In the genomic region with DNA sequence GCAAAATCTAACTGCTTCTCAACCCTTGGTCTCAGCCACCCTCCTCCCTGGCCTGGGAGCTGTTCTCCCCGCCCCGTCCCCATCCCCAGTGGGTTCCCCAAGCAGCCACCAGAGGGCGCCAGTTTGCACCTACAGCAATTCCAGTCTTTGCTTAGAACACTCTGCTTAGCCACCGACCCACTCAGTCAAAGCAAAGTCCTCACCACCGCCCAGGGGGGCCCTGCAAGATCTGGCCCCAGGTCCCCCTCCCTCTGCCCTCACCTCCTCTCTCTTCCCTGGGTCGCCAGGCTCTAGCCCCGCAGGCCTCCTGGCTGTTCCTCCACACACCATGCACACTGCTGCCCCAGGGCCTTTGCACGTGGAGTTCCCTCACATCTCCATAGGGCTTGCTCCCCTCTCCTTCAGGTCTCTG, we compare ENCODE assay signal across 9 cellular contexts. TPM values are rescaled to one million over a fixed set of nuclear protein-coding genes. Genes with fewer than 3 reads are reported as not detected.
A peak's percentile ranks its signal among the peaks of the same experiment; 100 is the strongest.
DNase-seq lines count a peak whose midpoint lies in the region; ATAC-seq, FAIRE-seq and TF ChIP-seq lines count a peak whose summit lies in the region.
"Had no signal": no experiment of that assay in that cellular context is flagged by ENCODE, and none has a peak within 500 bp of the region (broad histone marks: within the 10 kb centered on the region; RNA-seq: fewer than 3 reads in every experiment).

No MANE protein-coding gene starts in this region.

- H3K4me1 ChIP-seq in HepG2 (ENCODE audit: insufficient read depth, low read length) = peaks cover 67% of the 10 kb centered on the region

- no peak overlapping the region for H3K27ac ChIP-seq in HepG2 (ENCODE audit: extremely low read length, insufficient read depth, low read length)

- TF ChIP-seq EP300 in HepG2 (IDR thresholded peaks at IDR 0.05; ENCODE audit: low read depth in 2 of 2, low read length in 2 of 2) (no peak), HepG2 (CRISPR knock-in tag; IDR thresholded peaks at IDR 0.05; ENCODE audit: borderline replicate concordance) (no peak)

- in situ Hi-C loops in HepG2 (cut with HindIII; ENCODE audit: extremely low pct_ligation_motif_present, low pct_unique_long_range_greater_than_20kb) = loop anchor here (5.0 kb wide), 1 partner anchor 41 kb away; a partner anchor contains a TSS

- DNase-seq in NCI-H1092 treated with DMSO at 0.1 percent for 48 hours (lab: John Stamatoyannopoulos, UW) (peak; percentile 20), NCI-H1092 (lab: John Stamatoyannopoulos, UW) (no peak), NCI-H1694 (lab: John Stamatoyannopoulos, UW) (peak; percentile 83), HepG2 (ENCODE audit: low spot score) (peak; percentile 63)
- peak; percentile 62 to 77 (median 66) for DNase-seq in activated CD4-positive, CD25-positive, alpha-beta regulatory T cell (lab: John Stamatoyannopoulos, UW)
- DNase-seq in central memory CD4-positive, alpha-beta T cell = peak; percentile 59
- DNase-seq in stimulated activated CD8-positive, alpha-beta memory T cell treated with anti-CD3 and anti-CD28 coated beads, Interleukin-12 subunit alpha, Interleukin-12 subunit beta, amount 100 ng/mL, for 4 hours (ENCODE audit: low read depth) = peak; percentile 52

- POLR2A ChIA-PET in HepG2 (lab: Yijun Ruan, JAX) = interaction anchor here (1.0 to 1.7 kb wide), 3 partner anchors 12 to 63 kb away, joined by 3 to 9 read pairs (median 5); a partner anchor contains a TSS

- intact Hi-C loops in HepG2 (cut with micrococcal nuclease; ENCODE audit: unreplicated experiment) = loop anchor here (5.0 to 10.0 kb wide), 2 partner anchors 41 to 93 kb away; a partner anchor contains a TSS

- ATAC-seq in HepG2 = peak; percentile 49
- no peak for ATAC-seq in HG03457 (IDR thresholded peaks at IDR 0.05; ENCODE audit: unreplicated experiment)

- peak; percentile 80 for TF ChIP-seq CTCF in HepG2 (CRISPR knock-in tag; IDR thresholded peaks at IDR 0.05)

- H3K79me2 ChIP-seq in HepG2 (ENCODE audit: insufficient read depth, low read length) = no peaks in the 10 kb centered on the region

- no peak overlapping the region for H3K4me2 ChIP-seq in HepG2 (ENCODE audit: low read depth, low read length)

- no peak overlapping the region for H2AFZ ChIP-seq in HepG2 (ENCODE audit: low read length)

- H3K9me3 ChIP-seq in HepG2 (ENCODE audit: low read length) = no peaks in the 10 kb centered on the region

- H3K36me3 ChIP-seq in HepG2 (replicated peaks in 1 of 2; ENCODE audit: control insufficient read depth in 1 of 2, insufficient read depth in 2 of 2, low read length in 2 of 2) = no peaks in the 10 kb centered on the region

- FAIRE-seq in HepG2 (lab: Jason Lieb, UNC) = peak; percentile 42

- CTCF ChIA-PET in HepG2 (lab: Yijun Ruan, JAX; ENCODE audit: low intra/inter-chr PET ratio, low total read pairs) = interaction anchor here (0.6 to 1.5 kb wide), 3 partner anchors 29 to 40 kb away, joined by 3 read pairs; a partner anchor contains a TSS

- no peak overlapping the region for H3K4me3 ChIP-seq in HepG2 (replicated peaks in 1 of 3; ENCODE audit: insufficient read depth in 1 of 3, low read depth in 2 of 3, low read length in 3 of 3)

- TF ChIP-seq RAD21 in HepG2 (CRISPR knock-in tag; IDR thresholded peaks at IDR 0.05) = peak; percentile 73

- H4K20me1 ChIP-seq in HepG2 (ENCODE audit: insufficient read depth, low read length) = no peaks in the 10 kb centered on the region

- no peak for TF ChIP-seq POLR2A in HepG2 (IDR thresholded peaks at IDR 0.05; ENCODE audit: insufficient read depth in 1 of 2, low read depth in 2 of 2, low read length in 2 of 2)

- BruUV-seq in HepG2 (replicated peaks; lab: Mats Ljungman, UMichigan) = no TSS peak

- no peak overlapping the region for H3K9ac ChIP-seq in HepG2 (ENCODE audit: insufficient read depth, low read depth, low read length)

- WGBS in HepG2 (ENCODE audit: low lambda C conversion rate) = 60% methylated on average over 8 of the region's 8 CpGs

- H3K27me3 ChIP-seq in HepG2 (ENCODE audit: control insufficient read depth in 1 of 2, insufficient read depth in 2 of 2, low read length in 2 of 2) = no peaks in the 10 kb centered on the region

RNA-seq across cellular contexts. Expression of a gene that starts 12.4 kb away (rescaled TPM):
- 4.7 and 7.7 TPM in 2 replicates for total RNA-seq in HepG2 (2016; rRNA removed; fragmentation: Illumina TruSeq; extraction: Trizol)
- 6.3 and 6.6 TPM in 2 replicates for total RNA-seq in HepG2 (2016; cell fraction: cytosol; rRNA removed; fragmentation: Illumina TruSeq; extraction: Trizol; ENCODE audit: low read depth)
- 5.2 and 7.2 TPM in 2 replicates for total RNA-seq in HepG2 (2016; cell fraction: insoluble cytoplasmic fraction; rRNA removed; fragmentation: Illumina TruSeq; extraction: Trizol)
- total RNA-seq in HepG2 (2016; cell fraction: membrane; rRNA removed; fragmentation: Illumina TruSeq; extraction: Trizol) = 8.4 and 8.9 TPM in 2 replicates
- 12.3 and 12.5 TPM in 2 replicates for total RNA-seq in HepG2 (2016; cell fraction: nucleus; rRNA removed; fragmentation: Illumina TruSeq; extraction: Trizol)
- 10.8 and 11.3 TPM in 2 replicates for polyA plus RNA-seq in HepG2 (2011; rRNA removed)
- polyA plus RNA-seq in HepG2 (2011; cell fraction: cytosol; rRNA removed) = 4.8 and 6.8 TPM in 2 replicates
- 44.7 and 61.9 TPM in 2 replicates for polyA plus RNA-seq in HepG2 (2011; cell fraction: nucleus; rRNA removed)
- polyA plus RNA-seq in HepG2 (2012) = 6.3 and 8.2 TPM in 2 replicates
- 5.4 and 9.0 TPM in 2 replicates for polyA plus RNA-seq in HepG2 (2016; cell fraction: cytosol; fragmentation: Illumina TruSeq; extraction: Trizol; ENCODE audit: low read depth)
- 7.0 and 9.4 TPM in 2 replicates for polyA plus RNA-seq in HepG2 (2016; cell fraction: insoluble cytoplasmic fraction; fragmentation: Illumina TruSeq; extraction: Trizol; ENCODE audit: low read depth)
- 8.9 and 11.6 TPM in 2 replicates for polyA plus RNA-seq in HepG2 (2016; cell fraction: membrane; fragmentation: Illumina TruSeq; extraction: Trizol; ENCODE audit: low read depth)
- 30.1 and 34.3 TPM in 2 replicates for polyA plus RNA-seq in HepG2 (2016; cell fraction: nucleus; fragmentation: Illumina TruSeq; extraction: Trizol; ENCODE audit: insufficient read depth, low read depth)
- polyA minus RNA-seq in HepG2 (2011; rRNA and poly(A)+ RNA removed; ENCODE audit: low replicate concordance) = 13.7 and 18.8 TPM in 2 replicates
- polyA minus RNA-seq in HepG2 (2011; cell fraction: cytosol; rRNA and poly(A)+ RNA removed) = 10.2 and 11.4 TPM in 2 replicates
- polyA minus RNA-seq in HepG2 (2011; cell fraction: nucleus; rRNA and poly(A)+ RNA removed) = 10.4 and 12.7 TPM in 2 replicates

RNA-seq across cellular contexts. Expression of a gene that starts 12.8 kb away (rescaled TPM):
- total RNA-seq in HepG2 (2016; rRNA removed; fragmentation: Illumina TruSeq; extraction: Trizol) = not detected in 2 replicates
- not detected in 2 replicates for total RNA-seq in HepG2 (2016; cell fraction: cytosol; rRNA removed; fragmentation: Illumina TruSeq; extraction: Trizol; ENCODE audit: low read depth)
- not detected in 2 replicates for total RNA-seq in HepG2 (2016; cell fraction: insoluble cytoplasmic fraction; rRNA removed; fragmentation: Illumina TruSeq; extraction: Trizol)
- total RNA-seq in HepG2 (2016; cell fraction: membrane; rRNA removed; fragmentation: Illumina TruSeq; extraction: Trizol) = not detected in 2 replicates
- total RNA-seq in HepG2 (2016; cell fraction: nucleus; rRNA removed; fragmentation: Illumina TruSeq; extraction: Trizol) = not detected in 2 replicates
- polyA plus RNA-seq in HepG2 (2011; rRNA removed) = not detected in 2 replicates
- not detected in 2 replicates for polyA plus RNA-seq in HepG2 (2011; cell fraction: cytosol; rRNA removed)
- not detected in 2 replicates for polyA plus RNA-seq in HepG2 (2011; cell fraction: nucleus; rRNA removed)
- not detected in 2 replicates for polyA plus RNA-seq in HepG2 (2012)
- not detected in 2 replicates for polyA plus RNA-seq in HepG2 (2016; cell fraction: cytosol; fragmentation: Illumina TruSeq; extraction: Trizol; ENCODE audit: low read depth)
- polyA plus RNA-seq in HepG2 (2016; cell fraction: insoluble cytoplasmic fraction; fragmentation: Illumina TruSeq; extraction: Trizol; ENCODE audit: low read depth) = not detected in 2 replicates
- not detected in 2 replicates for polyA plus RNA-seq in HepG2 (2016; cell fraction: membrane; fragmentation: Illumina TruSeq; extraction: Trizol; ENCODE audit: low read depth)
- polyA plus RNA-seq in HepG2 (2016; cell fraction: nucleus; fragmentation: Illumina TruSeq; extraction: Trizol; ENCODE audit: insufficient read depth, low read depth) = not detected in 2 replicates
- 1.4 TPM in 1 of 2 replicates, not detected in the other for polyA minus RNA-seq in HepG2 (2011; rRNA and poly(A)+ RNA removed; ENCODE audit: low replicate concordance)
- polyA minus RNA-seq in HepG2 (2011; cell fraction: cytosol; rRNA and poly(A)+ RNA removed) = not detected in 2 replicates
- polyA minus RNA-seq in HepG2 (2011; cell fraction: nucleus; rRNA and poly(A)+ RNA removed) = not detected in 2 replicates
- polyA plus RNA-seq: esophagus had no signal

RNA-seq across cellular contexts. Expression of a gene that starts 26.0 kb away (rescaled TPM):
- total RNA-seq in HepG2 (2016; rRNA removed; fragmentation: Illumina TruSeq; extraction: Trizol) = 1.6 and 2.2 TPM in 2 replicates
- 2.2 and 3.4 TPM in 2 replicates for total RNA-seq in HepG2 (2016; cell fraction: cytosol; rRNA removed; fragmentation: Illumina TruSeq; extraction: Trizol; ENCODE audit: low read depth)
- 2.7 and 3.2 TPM in 2 replicates for total RNA-seq in HepG2 (2016; cell fraction: insoluble cytoplasmic fraction; rRNA removed; fragmentation: Illumina TruSeq; extraction: Trizol)
- total RNA-seq in HepG2 (2016; cell fraction: membrane; rRNA removed; fragmentation: Illumina TruSeq; extraction: Trizol) = 0.96 and 1.1 TPM in 2 replicates
- 3.0 and 4.7 TPM in 2 replicates for total RNA-seq in HepG2 (2016; cell fraction: nucleus; rRNA removed; fragmentation: Illumina TruSeq; extraction: Trizol)
- polyA plus RNA-seq in HepG2 (2011; rRNA removed) = 7.8 and 9.4 TPM in 2 replicates
- 10.0 and 10.8 TPM in 2 replicates for polyA plus RNA-seq in HepG2 (2011; cell fraction: cytosol; rRNA removed)
- 3.4 and 3.5 TPM in 2 replicates for polyA plus RNA-seq in HepG2 (2011; cell fraction: nucleus; rRNA removed)
- 4.8 and 7.1 TPM in 2 replicates for polyA plus RNA-seq in HepG2 (2012)
- 4.6 and 4.7 TPM in 2 replicates for polyA plus RNA-seq in HepG2 (2016; cell fraction: cytosol; fragmentation: Illumina TruSeq; extraction: Trizol; ENCODE audit: low read depth)
- polyA plus RNA-seq in HepG2 (2016; cell fraction: insoluble cytoplasmic fraction; fragmentation: Illumina TruSeq; extraction: Trizol; ENCODE audit: low read depth) = 1.7 and 2.4 TPM in 2 replicates
- 3.2 and 3.6 TPM in 2 replicates for polyA plus RNA-seq in HepG2 (2016; cell fraction: membrane; fragmentation: Illumina TruSeq; extraction: Trizol; ENCODE audit: low read depth)
- 7.0 TPM in 2 replicates for polyA plus RNA-seq in HepG2 (2016; cell fraction: nucleus; fragmentation: Illumina TruSeq; extraction: Trizol; ENCODE audit: insufficient read depth, low read depth)
- polyA minus RNA-seq in HepG2 (2011; rRNA and poly(A)+ RNA removed; ENCODE audit: low replicate concordance) = 11.4 and 319 TPM in 2 replicates
- 2.8 and 3.1 TPM in 2 replicates for polyA minus RNA-seq in HepG2 (2011; cell fraction: cytosol; rRNA and poly(A)+ RNA removed)
- polyA minus RNA-seq in HepG2 (2011; cell fraction: nucleus; rRNA and poly(A)+ RNA removed) = 2.0 and 4.0 TPM in 2 replicates

RNA-seq across cellular contexts. Expression of a gene that starts 40.0 kb away (rescaled TPM):
- total RNA-seq in HepG2 (2016; rRNA removed; fragmentation: Illumina TruSeq; extraction: Trizol) = 70.8 and 134 TPM in 2 replicates
- 55.9 and 57.5 TPM in 2 replicates for total RNA-seq in HepG2 (2016; cell fraction: cytosol; rRNA removed; fragmentation: Illumina TruSeq; extraction: Trizol; ENCODE audit: low read depth)
- 61.8 and 132 TPM in 2 replicates for total RNA-seq in HepG2 (2016; cell fraction: insoluble cytoplasmic fraction; rRNA removed; fragmentation: Illumina TruSeq; extraction: Trizol)
- total RNA-seq in HepG2 (2016; cell fraction: membrane; rRNA removed; fragmentation: Illumina TruSeq; extraction: Trizol) = 111 and 112 TPM in 2 replicates
- total RNA-seq in HepG2 (2016; cell fraction: nucleus; rRNA removed; fragmentation: Illumina TruSeq; extraction: Trizol) = 125 and 150 TPM in 2 replicates
- 185 and 212 TPM in 2 replicates for polyA plus RNA-seq in HepG2 (2011; rRNA removed)
- polyA plus RNA-seq in HepG2 (2011; cell fraction: cytosol; rRNA removed) = 168 and 179 TPM in 2 replicates
- 94.7 and 95.7 TPM in 2 replicates for polyA plus RNA-seq in HepG2 (2011; cell fraction: nucleus; rRNA removed)
- 187 and 197 TPM in 2 replicates for polyA plus RNA-seq in HepG2 (2012)
- polyA plus RNA-seq in HepG2 (2016; cell fraction: cytosol; fragmentation: Illumina TruSeq; extraction: Trizol; ENCODE audit: low read depth) = 130 and 136 TPM in 2 replicates
- 151 and 179 TPM in 2 replicates for polyA plus RNA-seq in HepG2 (2016; cell fraction: insoluble cytoplasmic fraction; fragmentation: Illumina TruSeq; extraction: Trizol; ENCODE audit: low read depth)
- polyA plus RNA-seq in HepG2 (2016; cell fraction: membrane; fragmentation: Illumina TruSeq; extraction: Trizol; ENCODE audit: low read depth) = 209 and 221 TPM in 2 replicates
- polyA plus RNA-seq in HepG2 (2016; cell fraction: nucleus; fragmentation: Illumina TruSeq; extraction: Trizol; ENCODE audit: insufficient read depth, low read depth) = 421 and 451 TPM in 2 replicates
- 143 and 261 TPM in 2 replicates for polyA minus RNA-seq in HepG2 (2011; rRNA and poly(A)+ RNA removed; ENCODE audit: low replicate concordance)
- 129 and 135 TPM in 2 replicates for polyA minus RNA-seq in HepG2 (2011; cell fraction: cytosol; rRNA and poly(A)+ RNA removed)
- polyA minus RNA-seq in HepG2 (2011; cell fraction: nucleus; rRNA and poly(A)+ RNA removed) = 29.5 and 36.8 TPM in 2 replicates

RNA-seq across cellular contexts. Expression of a gene that starts 42.1 kb away (rescaled TPM):
- 0.02 TPM in 1 of 2 replicates, not detected in the other for total RNA-seq in HepG2 (2016; rRNA removed; fragmentation: Illumina TruSeq; extraction: Trizol)
- under 0.01 TPM in 1 of 2 replicates, not detected in the other for total RNA-seq in HepG2 (2016; cell fraction: cytosol; rRNA removed; fragmentation: Illumina TruSeq; extraction: Trizol; ENCODE audit: low read depth)
- 0.04 TPM in 1 of 2 replicates, not detected in the other for total RNA-seq in HepG2 (2016; cell fraction: insoluble cytoplasmic fraction; rRNA removed; fragmentation: Illumina TruSeq; extraction: Trizol)
- 0.03 and 0.06 TPM in 2 replicates for total RNA-seq in HepG2 (2016; cell fraction: membrane; rRNA removed; fragmentation: Illumina TruSeq; extraction: Trizol)
- 0.09 and 0.22 TPM in 2 replicates for total RNA-seq in HepG2 (2016; cell fraction: nucleus; rRNA removed; fragmentation: Illumina TruSeq; extraction: Trizol)
- polyA plus RNA-seq in HepG2 (2011; rRNA removed) = 0.08 and 0.13 TPM in 2 replicates
- 0.05 and 0.06 TPM in 2 replicates for polyA plus RNA-seq in HepG2 (2011; cell fraction: cytosol; rRNA removed)
- 0.43 and 0.61 TPM in 2 replicates for polyA plus RNA-seq in HepG2 (2011; cell fraction: nucleus; rRNA removed)
- polyA plus RNA-seq in HepG2 (2012) = 0.29 and 0.34 TPM in 2 replicates
- polyA plus RNA-seq in HepG2 (2016; cell fraction: cytosol; fragmentation: Illumina TruSeq; extraction: Trizol; ENCODE audit: low read depth) = 0.03 TPM in 2 replicates
- 0.05 and 0.13 TPM in 2 replicates for polyA plus RNA-seq in HepG2 (2016; cell fraction: insoluble cytoplasmic fraction; fragmentation: Illumina TruSeq; extraction: Trizol; ENCODE audit: low read depth)
- 0.07 TPM in 1 of 2 replicates, not detected in the other for polyA plus RNA-seq in HepG2 (2016; cell fraction: membrane; fragmentation: Illumina TruSeq; extraction: Trizol; ENCODE audit: low read depth)
- polyA plus RNA-seq in HepG2 (2016; cell fraction: nucleus; fragmentation: Illumina TruSeq; extraction: Trizol; ENCODE audit: insufficient read depth, low read depth) = 0.31 TPM in 2 replicates
- 0.40 and 0.44 TPM in 2 replicates for polyA minus RNA-seq in HepG2 (2011; rRNA and poly(A)+ RNA removed; ENCODE audit: low replicate concordance)
- polyA minus RNA-seq in HepG2 (2011; cell fraction: cytosol; rRNA and poly(A)+ RNA removed) = 0.10 and 0.26 TPM in 2 replicates
- 0.12 and 0.13 TPM in 2 replicates for polyA minus RNA-seq in HepG2 (2011; cell fraction: nucleus; rRNA and poly(A)+ RNA removed)
